In genomic region chrX:107398115-107398514, GRCh38 we compare ENCODE assay signal across 20 cellular contexts. TPM values are rescaled to one million over a fixed set of nuclear protein-coding genes. Genes with fewer than 3 reads are reported as not detected.
DNase-seq lines count a peak whose midpoint lies in the region; ATAC-seq and TF ChIP-seq lines count a peak whose summit lies in the region.
"Had no signal": no experiment of that assay in that cellular context is flagged by ENCODE, and none has a peak within 500 bp of the region (broad histone marks: within the 10 kb centered on the region; RNA-seq: fewer than 3 reads in every experiment).

No MANE protein-coding gene starts in this region.

- H3K4me3 ChIP-seq in GM06990 (replicated peaks; ENCODE audit: low read depth, low read length), result no peak overlapping the region
- H3K4me3 ChIP-seq: ovary, transverse colon had no signal

- H3K4me1 Mint-ChIP-seq in activated CD8-positive, alpha-beta T cell treated with anti-CD3 and anti-CD28 coated beads, Interleukin-2, amount 10 ng/mL, durations not matched to agents 7 days and 5 days (ENCODE audit: low read depth), result no peaks in the 10 kb centered on the region
- H3K4me1 Mint-ChIP-seq in activated T-cell treated with anti-CD3 and anti-CD28 coated beads, Interleukin-2, amount 50 U/mL, for 4 hours (ENCODE audit: low read depth), result no peaks in the 10 kb centered on the region
- H3K4me1 Mint-ChIP-seq: activated CD8-positive, alpha-beta memory T cell treated with anti-CD3 and anti-CD28 coated beads, Interleukin-2, amount 10 ng/mL, durations not matched to agents 7 days and 5 days; CD4-positive, alpha-beta memory T cell had no signal

- no peaks in the 10 kb centered on the region for H3K36me3 Mint-ChIP-seq in activated CD8-positive, alpha-beta T cell treated with anti-CD3 and anti-CD28 coated beads, Interleukin-2, amount 10 ng/mL, durations not matched to agents 7 days and 5 days (ENCODE audit: low read depth)
- no peaks in the 10 kb centered on the region for H3K36me3 Mint-ChIP-seq in activated T-cell treated with anti-CD3 and anti-CD28 coated beads, Interleukin-2, amount 50 U/mL, for 4 hours (ENCODE audit: insufficient read depth)
- H3K36me3 Mint-ChIP-seq: activated CD8-positive, alpha-beta memory T cell treated with anti-CD3 and anti-CD28 coated beads, Interleukin-2, amount 10 ng/mL, durations not matched to agents 7 days and 5 days; CD4-positive, alpha-beta memory T cell had no signal

- no peaks in the 10 kb centered on the region for H3K9me3 Mint-ChIP-seq in activated CD8-positive, alpha-beta T cell treated with anti-CD3 and anti-CD28 coated beads, Interleukin-2, amount 10 ng/mL, durations not matched to agents 7 days and 5 days (ENCODE audit: insufficient read depth)
- peaks cover 4% of the 10 kb centered on the region for H3K9me3 Mint-ChIP-seq in activated T-cell treated with anti-CD3 and anti-CD28 coated beads, Interleukin-2, amount 50 U/mL, for 4 hours

- ATAC-seq in GM18861 (IDR thresholded peaks at IDR 0.05; ENCODE audit: unreplicated experiment) (peak; percentile 66), GM21786 (IDR thresholded peaks at IDR 0.05; ENCODE audit: unreplicated experiment) (peak; percentile 75), GM21367 (IDR thresholded peaks at IDR 0.05; ENCODE audit: unreplicated experiment) (no peak)
- no peak for ATAC-seq in activated CD8-positive, alpha-beta T cell treated with anti-CD3 and anti-CD28 coated beads, Interleukin-2, amount 10 ng/mL, durations not matched to agents 7 days and 5 days
- ATAC-seq in activated T-cell treated with anti-CD3 and anti-CD28 coated beads, Interleukin-2, amount 50 U/mL, for 4 hours, result no peak
- ATAC-seq: activated CD8-positive, alpha-beta memory T cell treated with anti-CD3 and anti-CD28 coated beads, Interleukin-2, amount 10 ng/mL, durations not matched to agents 7 days and 5 days; left ventricle myocardium superior had no signal

- POLR2A ChIA-PET in activated CD8-positive, alpha-beta T cell treated with anti-CD3 and anti-CD28 coated beads, Interleukin-2, amount 10 ng/mL, durations not matched to agents 7 days and 5 days (lab: Charles Lee), result no interaction called here

- H3K4me3 Mint-ChIP-seq in activated CD8-positive, alpha-beta T cell treated with anti-CD3 and anti-CD28 coated beads, Interleukin-2, amount 10 ng/mL, durations not matched to agents 7 days and 5 days, result no peak overlapping the region
- H3K4me3 Mint-ChIP-seq in activated T-cell treated with anti-CD3 and anti-CD28 coated beads, Interleukin-2, amount 50 U/mL, for 4 hours, result no peak overlapping the region
- H3K4me3 Mint-ChIP-seq: activated CD8-positive, alpha-beta memory T cell treated with anti-CD3 and anti-CD28 coated beads, Interleukin-2, amount 10 ng/mL, durations not matched to agents 7 days and 5 days; CD4-positive, alpha-beta memory T cell; T-helper 1 cell treated with Interleukin-12 subunit alpha and Interleukin-12 subunit beta and Interleukin-4 antibody, amounts not matched to agents 30 μg/mL and 1 μg/mL, for 36 hours had no signal

- CTCF ChIA-PET in activated CD8-positive, alpha-beta T cell treated with anti-CD3 and anti-CD28 coated beads, Interleukin-2, amount 10 ng/mL, durations not matched to agents 7 days and 5 days (lab: Charles Lee), result no interaction called here

- no peaks in the 10 kb centered on the region for H3K27me3 ChIP-seq in GM06990 (replicated peaks; ENCODE audit: control insufficient read depth, insufficient read depth, low read length)
- H3K27me3 ChIP-seq: ovary, transverse colon had no signal

- no peak for TF ChIP-seq CTCF in GM06990 (IDR thresholded peaks at IDR 0.05; ENCODE audit: insufficient read depth, low read length, poor library complexity, severe bottlenecking)

- DNase-seq in GM06990 (ENCODE audit: extremely low read depth, insufficient read length), result peak; percentile 13
- peak; percentile 63 for DNase-seq in MV-4-11 (lab: John Stamatoyannopoulos, UW)
- DNase-seq in activated CD8-positive, alpha-beta T cell treated with anti-CD3 and anti-CD28 coated beads, Interleukin-2, amount 10 ng/mL, durations not matched to agents 7 days and 5 days, result no peak
- no peak for DNase-seq in stimulated activated naive CD4-positive, alpha-beta T cell treated with Interleukin-2 at 50 U/mL for 16 hours (lab: John Stamatoyannopoulos, UW)
- DNase-seq in activated T-cell treated with anti-CD3 and anti-CD28 coated beads, Interleukin-2, amount 50 U/mL, for 4 hours, result no peak
- DNase-seq: activated CD8-positive, alpha-beta memory T cell treated with anti-CD3 and anti-CD28 coated beads, Interleukin-2, amount 10 ng/mL, durations not matched to agents 7 days and 5 days; anterior cingulate cortex; CD4-positive, alpha-beta memory T cell; foreskin melanocyte; left ventricle myocardium superior; NCI-H2107; NCI-H526 treated with DMSO at 0.1 percent for 48 hours; ovary; small intestine; transverse colon had no signal

- peaks cover 2% of the 10 kb centered on the region for H3K27me3 Mint-ChIP-seq in activated CD8-positive, alpha-beta T cell treated with anti-CD3 and anti-CD28 coated beads, Interleukin-2, amount 10 ng/mL, durations not matched to agents 7 days and 5 days (ENCODE audit: low read depth)
- H3K27me3 Mint-ChIP-seq in activated T-cell treated with anti-CD3 and anti-CD28 coated beads, Interleukin-2, amount 50 U/mL, for 4 hours (ENCODE audit: low read depth), result peaks cover 7% of the 10 kb centered on the region

- no peaks in the 10 kb centered on the region for H3K36me3 ChIP-seq in GM06990 (ENCODE audit: control insufficient read depth, insufficient read depth, low read length)
- H3K36me3 ChIP-seq: ovary, transverse colon had no signal

- H3K27ac Mint-ChIP-seq in activated CD8-positive, alpha-beta T cell treated with anti-CD3 and anti-CD28 coated beads, Interleukin-2, amount 10 ng/mL, durations not matched to agents 7 days and 5 days, result no peak overlapping the region
- H3K27ac Mint-ChIP-seq: activated CD8-positive, alpha-beta memory T cell treated with anti-CD3 and anti-CD28 coated beads, Interleukin-2, amount 10 ng/mL, durations not matched to agents 7 days and 5 days; CD4-positive, alpha-beta memory T cell; T-helper 1 cell treated with Interleukin-12 subunit alpha and Interleukin-12 subunit beta and Interleukin-4 antibody, amounts not matched to agents 30 μg/mL and 1 μg/mL, for 36 hours had no signal

RNA-seq across cellular contexts. Expression of gene FRMPD3, which starts 51.3 kb away (rescaled TPM):
- under 1 TPM in 1 of 2 experiments, not detected in 1; 0.05 TPM for total RNA-seq in activated CD8-positive, alpha-beta T cell treated with anti-CD3 and anti-CD28 coated beads, Interleukin-2, amount 10 ng/mL, durations not matched to agents 7 days and 5 days
- not detected for total RNA-seq in activated T-cell treated with anti-CD3 and anti-CD28 coated beads, Interleukin-2, amount 50 U/mL, for 4 hours
- total RNA-seq: activated CD8-positive, alpha-beta memory T cell treated with anti-CD3 and anti-CD28 coated beads, Interleukin-2, amount 10 ng/mL, durations not matched to agents 7 days and 5 days; CD4-positive, alpha-beta memory T cell; left ventricle myocardium superior; MCF 10A had no signal

Comparison
In these comparisons a context has a peak if more than half of its experiments do, and no peak if none do; other contexts are left out.
1. DNase-seq: peak in GM06990 (single experiment) and MV-4-11 (single experiment); none in activated CD8-positive, alpha-beta T cell treated with anti-CD3 and anti-CD28 coated beads, Interleukin-2, amount 10 ng/mL, durations not matched to agents 7 days and 5 days (single experiment), stimulated activated naive CD4-positive, alpha-beta T cell treated with Interleukin-2 at 50 U/mL for 16 hours (single experiment) and activated T-cell treated with anti-CD3 and anti-CD28 coated beads, Interleukin-2, amount 50 U/mL, for 4 hours (single experiment).
2. ATAC-seq: peak in GM18861 (single experiment) and GM21786 (single experiment); none in activated CD8-positive, alpha-beta T cell treated with anti-CD3 and anti-CD28 coated beads, Interleukin-2, amount 10 ng/mL, durations not matched to agents 7 days and 5 days (single experiment), GM21367 (single experiment) and activated T-cell treated with anti-CD3 and anti-CD28 coated beads, Interleukin-2, amount 50 U/mL, for 4 hours (0 of 2).